In the genomic region with DNA sequence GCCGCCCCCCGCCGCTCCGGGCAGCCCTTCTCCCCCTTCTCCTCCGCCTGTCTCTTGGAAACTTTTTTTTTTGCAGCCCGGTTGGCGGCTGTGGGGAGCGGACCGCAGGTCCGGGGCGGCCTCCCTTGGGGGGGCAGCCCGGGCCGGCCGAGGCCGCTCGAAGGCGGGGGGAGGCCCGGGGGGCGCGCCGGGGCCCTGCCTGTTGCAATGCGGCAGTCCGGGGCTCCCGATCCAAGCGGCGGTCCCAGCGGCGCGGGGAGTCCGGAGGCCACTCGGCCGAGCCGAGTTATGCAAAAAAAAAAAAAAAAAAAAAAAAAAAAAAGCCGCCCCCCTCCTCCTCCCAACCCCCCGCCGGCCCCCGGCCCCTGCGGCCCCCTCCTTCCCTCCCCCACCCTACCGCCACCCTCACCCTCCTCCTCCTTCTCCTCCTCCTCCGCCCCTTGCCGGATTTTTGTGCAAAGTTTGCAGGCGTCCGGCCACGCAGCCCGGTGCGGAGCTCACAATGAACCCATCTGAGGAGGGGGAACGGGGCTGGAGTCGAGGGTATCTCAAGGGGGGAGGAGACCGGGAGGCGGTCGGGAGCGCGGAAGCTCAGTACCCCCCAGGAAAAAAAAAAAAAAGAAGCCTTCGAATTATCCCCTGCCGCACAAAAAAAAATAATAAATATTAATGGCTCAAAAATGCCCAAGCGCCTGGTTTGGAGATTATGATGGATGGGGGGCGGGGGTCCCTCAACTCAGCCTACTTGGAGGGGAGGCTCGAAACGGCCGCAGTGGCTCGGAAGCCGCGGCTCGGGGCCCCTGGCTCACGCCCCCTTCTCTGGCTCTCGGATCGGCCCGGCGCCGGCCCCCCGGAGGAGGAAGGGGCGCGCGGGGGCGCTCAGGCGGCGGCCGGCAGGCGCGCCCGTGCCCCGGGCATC, we compare ENCODE assay signal across 8 cellular contexts. TPM values are rescaled to one million over a fixed set of nuclear protein-coding genes. Genes with fewer than 3 reads are reported as not detected.
DNase-seq lines count a peak whose midpoint lies in the region; ATAC-seq, FAIRE-seq and TF ChIP-seq lines count a peak whose summit lies in the region.

A gene (minus strand): TSS at position 291 of the 919 bp plus-strand sequence. CDS start 338 bp downstream, outside the sequence.

- TF ChIP-seq RAD21 in K562 (CRISPR knock-in tag; conservative IDR thresholded peaks at IDR 0.05 in 1 of 2, IDR thresholded peaks at IDR 0.05 in 1 of 2) = no peak

- no peaks in the 10 kb centered on the region for H3K36me3 ChIP-seq in A673 (ENCODE audit: insufficient read depth, low read length, poor library complexity, severe bottlenecking)
- no peaks in the 10 kb centered on the region for H3K36me3 ChIP-seq in K562 (ENCODE audit: control insufficient read depth, insufficient read depth, low read length)
- no peaks in the 10 kb centered on the region for H3K36me3 ChIP-seq in testis (ENCODE audit: low read depth, missing control alignments)

- ATAC-seq in HG02798 (IDR thresholded peaks at IDR 0.05; ENCODE audit: poor library complexity, unreplicated experiment) (peak; percentile 9), K562 (no peak), left lobe of liver (peak; percentile 11), GM21576 (IDR thresholded peaks at IDR 0.05; ENCODE audit: unreplicated experiment) (no peak)

- intact Hi-C loops in A673 (cut with micrococcal nuclease; ENCODE audit: unreplicated experiment) = loop anchor here (2.0 to 5.0 kb wide), 4 partner anchors 99 to 364 kb away; no protein-coding TSS in a partner anchor
- intact Hi-C loops in K562 (cut with micrococcal nuclease) = loop anchor here (2.0 kb wide), 1 partner anchor 65 kb away; no protein-coding TSS in a partner anchor
- intact Hi-C loops in testis (cut with DNase I; ENCODE audit: low total_unique reads) = no loop called here

- POLR2A ChIA-PET in A673 (lab: Charles Lee; ENCODE audit: low non-redundant PET) (no interaction called here), K562 (lab: Yijun Ruan, JAX) (no interaction called here)

- H3K9me3 ChIP-seq in A673 (ENCODE audit: low read depth, low read length, poor library complexity, severe bottlenecking) = no peaks in the 10 kb centered on the region
- H3K9me3 ChIP-seq in K562 (replicated peaks; ENCODE audit: control insufficient read depth, insufficient read depth, low read depth, low read length) = no peaks in the 10 kb centered on the region
- no peaks in the 10 kb centered on the region for H3K9me3 ChIP-seq in testis

- H3K27ac ChIP-seq in A673 (ENCODE audit: low read depth, low read length, poor library complexity, severe bottlenecking) (peak within 1 kb of the TSS; percentile 79), K562 (ENCODE audit: extremely low read depth, low read depth, low read length) (no peak within 1 kb of the TSS), testis (peak within 1 kb of the TSS; percentile 80 to 90)

- no peak for TF ChIP-seq EP300 in K562 (IDR thresholded peaks at IDR 0.05; ENCODE audit: low read length)

- H3K9ac ChIP-seq in K562 (ENCODE audit: insufficient read depth in 1 of 2, low read depth in 2 of 2, low read length in 2 of 2) = 0 out of 4 replicates have a peak within 1 kb of the TSS, but pooled peaks of 1 of the 2 experiments have one; percentile 9

- H3K9me1 ChIP-seq in K562 (ENCODE audit: control insufficient read depth, insufficient read depth, low read length) = no peaks in the 10 kb centered on the region

- TF ChIP-seq CTCF in A673 (conservative IDR thresholded peaks at IDR 0.05; ENCODE audit: low read depth, low read length) (no peak), K562 (IDR thresholded peaks at IDR 0.05 in 2 of 3, conservative IDR thresholded peaks at IDR 0.05 in 1 of 3; ENCODE audit: insufficient read depth in 2 of 3, low read depth in 1 of 3, low read length in 3 of 3) (no peak), testis (IDR thresholded peaks at IDR 0.05) (no peak)

- WGBS in K562 (ENCODE audit: insufficient coverage, low coverage, missing lambda C conversion rate) = 41% methylated on average over 9 of the region's 82 CpGs
- WGBS in testis, 2 donors = 0 to 1% methylated on average over 44 to 54 of the region's 82 CpGs

- H4K20me1 ChIP-seq in K562 (replicated peaks; ENCODE audit: control insufficient read depth, insufficient read depth, low read length) = no peaks in the 10 kb centered on the region

- H2AFZ ChIP-seq in K562 (ENCODE audit: low read depth, low read length) = peak within 1 kb of the TSS; percentile 63; the same call in 1 of the 2 replicates

- DNase-seq in A673 (ENCODE audit: low spot score) (peak; percentile 51), K562 (ENCODE audit: extremely low read depth in 1 of 4, low spot score in 3 of 4) (no peak), left lobe of liver (ENCODE audit: low spot score) (no peak), testis (no peak), hippocampal formation (lab: John Stamatoyannopoulos, UW) (no peak), germinal center (ENCODE audit: low spot score) (no peak)

- in situ Hi-C loops in K562 (cut with MboI) = no loop called here

- H3K4me1 ChIP-seq in A673 (ENCODE audit: insufficient read depth, low read length, poor library complexity, severe bottlenecking) = peaks cover 32% of the 10 kb centered on the region
- peaks cover 4 to 48% of the 10 kb centered on the region in 2 experiments; a peak in 3 of 5 replicates for H3K4me1 ChIP-seq in K562 (replicated peaks in 1 of 2; ENCODE audit: control insufficient read depth in 2 of 2, insufficient read depth in 2 of 2, low read length in 2 of 2)
- H3K4me1 ChIP-seq in testis = peaks cover 10% of the 10 kb centered on the region

- CTCF ChIA-PET in A673 (lab: Charles Lee) (interaction anchor here (0.7 to 1.1 kb wide), 2 partner anchors 245 to 300 kb away, joined by 6 to 8 read pairs; no protein-coding TSS in a partner anchor), K562 (lab: Yijun Ruan, JAX; ENCODE audit: low intra/inter-chr PET ratio) (no interaction called here)

- BruUV-seq in A673 (replicated peaks; lab: Mats Ljungman, UMichigan) = no TSS peak
- no TSS peak for BruUV-seq in K562 (replicated peaks; lab: Mats Ljungman, UMichigan)

- H3K79me2 ChIP-seq in K562 (ENCODE audit: control insufficient read depth, insufficient read depth, low read length) = no peaks in the 10 kb centered on the region

- H3K27me3 ChIP-seq in A673 (replicated peaks; ENCODE audit: insufficient read depth, low read depth, low read length, poor library complexity) = no peaks in the 10 kb centered on the region
- peaks cover 38 to 57% of the 10 kb centered on the region in 2 experiments for H3K27me3 ChIP-seq in K562 (ENCODE audit: control insufficient read depth in 2 of 2, insufficient read depth in 2 of 2, low read length in 2 of 2)
- H3K27me3 ChIP-seq in testis = no peaks in the 10 kb centered on the region

- peak within 1 kb of the TSS; percentile 11; the same call in 1 of the 2 replicates for H3K4me2 ChIP-seq in K562 (ENCODE audit: insufficient read depth, low read length)

- TF ChIP-seq POLR2A in K562 (conservative IDR thresholded peaks at IDR 0.05) (no peak), testis (IDR thresholded peaks at IDR 0.05) (no peak)

- H3K4me3 ChIP-seq in A673 (ENCODE audit: low read depth, low read length, poor library complexity, severe bottlenecking) = peak within 1 kb of the TSS; percentile 77
- H3K4me3 ChIP-seq in K562 = peak within 1 kb of the TSS; percentile 39
- H3K4me3 ChIP-seq in testis = peak within 1 kb of the TSS; percentile 74 to 76

- FAIRE-seq in K562 (lab: Jason Lieb, UNC) = no peak

TF ChIP-seq in K562, 482 proteins besides CTCF, POLR2A, EP300 and RAD21 (continues in another document):
- TF ChIP-seq ZBTB7A (IDR thresholded peaks at IDR 0.05; ENCODE audit: borderline replicate concordance, control insufficient read depth, low read depth, low read length) (0 out of 2 replicates have a peak, but pooled peaks have one; percentile 12), ETV5 (CRISPR knock-in tag; IDR thresholded peaks at IDR 0.05; ENCODE audit: low read depth) (no peak), HMGN3 (IDR thresholded peaks at IDR 0.05; ENCODE audit: borderline replicate concordance, extremely low read depth, insufficient read length, low read depth, low read length) (peak; percentile 5), RBFOX2 (IDR thresholded peaks at IDR 0.05; ENCODE audit: low read depth, low read length) (0 out of 2 replicates have a peak, but pooled peaks have one; percentile 6)
- TF ChIP-seq, protein P1, sequence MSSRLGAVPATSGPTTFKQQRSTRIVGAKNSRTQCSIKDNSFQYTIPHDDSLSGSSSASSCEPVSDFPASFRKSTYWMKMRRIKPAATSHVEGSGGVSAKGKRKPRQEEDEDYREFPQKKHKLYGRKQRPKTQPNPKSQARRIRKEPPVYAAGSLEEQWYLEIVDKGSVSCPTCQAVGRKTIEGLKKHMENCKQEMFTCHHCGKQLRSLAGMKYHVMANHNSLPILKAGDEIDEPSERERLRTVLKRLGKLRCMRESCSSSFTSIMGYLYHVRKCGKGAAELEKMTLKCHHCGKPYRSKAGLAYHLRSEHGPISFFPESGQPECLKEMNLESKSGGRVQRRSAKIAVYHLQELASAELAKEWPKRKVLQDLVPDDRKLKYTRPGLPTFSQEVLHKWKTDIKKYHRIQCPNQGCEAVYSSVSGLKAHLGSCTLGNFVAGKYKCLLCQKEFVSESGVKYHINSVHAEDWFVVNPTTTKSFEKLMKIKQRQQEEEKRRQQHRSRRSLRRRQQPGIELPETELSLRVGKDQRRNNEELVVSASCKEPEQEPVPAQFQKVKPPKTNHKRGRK (tag; IDR thresholded peaks at IDR 0.05) = peak; percentile 56; the same call in 1 of the 2 replicates

RNA-seq across cellular contexts. Expression of the gene that starts here (rescaled TPM):
- total RNA-seq in A673 (2021) (11.1 and 12.5 TPM in 2 replicates), K562 (2014; rRNA removed) (not detected in 2 replicates), K562 (2014; rRNA removed; fragmentation: Illumina TruSeq; extraction: Trizol) (not detected in 2 replicates), K562 (2015; rRNA removed; fragmentation: Illumina TruSeq; extraction: Trizol) (not detected in 2 replicates), K562 (2021) (not detected in 2 replicates), left lobe of liver (2.0 TPM), testis (10 to 100 TPM; 12.1 to 19.0 TPM)
- total RNA-seq in K562 (2011; cell fraction: chromatin; rRNA removed; ENCODE audit: low replicate concordance) = not detected in 2 replicates
- not detected in 2 replicates for total RNA-seq in K562 (2011; cell fraction: nucleolus; rRNA removed)
- total RNA-seq in K562 (2011; cell fraction: nucleoplasm; rRNA removed) = not detected in 2 replicates
- polyA plus RNA-seq in K562 (2011; rRNA removed) (not detected in 2 replicates), K562 (2014; fragmentation: Illumina TruSeq; extraction: Trizol) (not detected in 2 replicates), K562 (2014; fragmentation: Nextera tagmentation; extraction: Ambion mirVana) (not detected), K562 (2014; rRNA removed) (not detected in 2 replicates), testis (ENCODE audit: insufficient read depth, low read depth, low replicate concordance) (8.9 TPM)
- 0.03 TPM in 1 of 2 replicates, not detected in the other for polyA plus RNA-seq in K562 (2011; cell fraction: cytosol; rRNA removed)
- polyA plus RNA-seq in K562 (2011; cell fraction: nucleus; rRNA removed) = not detected in 2 replicates
- not detected in 2 replicates for polyA plus RNA-seq in K562 (2012)
- polyA minus RNA-seq in K562 (2011; rRNA and poly(A)+ RNA removed) = not detected in 2 replicates
- polyA minus RNA-seq in K562 (2011; cell fraction: cytosol; rRNA and poly(A)+ RNA removed) = not detected in 2 replicates
- polyA minus RNA-seq in K562 (2011; cell fraction: nucleus; rRNA and poly(A)+ RNA removed) = not detected in 2 replicates

Comparison
In these comparisons a context has a peak if more than half of its experiments do, and no peak if none do; other contexts are left out.
1. ATAC-seq: peak in HG02798 (single experiment) and left lobe of liver (single experiment); none in K562 (single experiment) and GM21576 (single experiment).
2. Peak in every context shown above with its lines, with median percentiles within 50 percentile points of each other: H3K4me3 ChIP-seq.